Comparison of ENCODE assay signal across 19 cellular contexts in the genomic region with DNA sequence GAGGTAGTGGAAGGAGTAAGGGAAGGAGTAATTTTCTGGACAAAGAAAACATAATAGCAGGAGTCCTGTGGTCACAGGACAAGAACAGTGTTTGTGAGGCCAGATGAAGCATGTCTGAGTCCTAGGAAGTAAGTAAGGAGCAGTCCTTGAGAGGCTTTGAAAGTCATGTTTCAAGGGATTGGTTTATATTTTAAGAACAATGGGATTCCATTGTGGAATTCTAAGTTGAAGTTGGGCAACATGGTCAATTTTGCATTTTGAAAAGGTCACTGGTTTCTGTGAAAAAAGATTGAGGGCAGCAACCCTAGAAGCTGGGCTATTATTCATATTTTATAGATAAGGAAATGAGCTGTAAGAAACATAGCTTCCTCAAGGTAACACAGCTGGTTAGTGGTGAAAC. TPM values are rescaled to one million over a fixed set of nuclear protein-coding genes. Genes with fewer than 3 reads are reported as not detected.
DNase-seq lines count a peak whose midpoint lies in the region; ATAC-seq and TF ChIP-seq lines count a peak whose summit lies in the region.
"Had no signal": no experiment of that assay in that cellular context is flagged by ENCODE, and none has a peak within 500 bp of the region (broad histone marks: within the 10 kb centered on the region; RNA-seq: fewer than 3 reads in every experiment).

No MANE protein-coding gene starts in this region.

- no peak for TF ChIP-seq RAD21 in SK-N-SH (IDR thresholded peaks at IDR 0.05; ENCODE audit: low read length)

- DNase-seq in SK-N-SH (no peak), SK-MEL-5 (ENCODE audit: low read depth, low spot score) (peak; percentile 92), fibroblast of gingiva (ENCODE audit: low read depth) (peak; percentile 40), renal cortical epithelial cell (ENCODE audit: low read depth) (peak; percentile 57), NCI-H1048 (lab: John Stamatoyannopoulos, UW) (no peak), cerebellar cortex (ENCODE audit: low spot score) (no peak)
- DNase-seq: CD8-positive, alpha-beta T cell; DMS153; effector CD4-positive, alpha-beta T cell; NCI-H526 treated with DMSO at 0.1 percent for 48 hours; stimulated activated CD8-positive, alpha-beta memory T cell treated with anti-CD3 and anti-CD28 coated beads, Interleukin-4, amount 100 ng/mL, for 48 hours; upper lobe of left lung had no signal

- H3K4me2 ChIP-seq in SK-N-SH: no peak overlapping the region

- no peaks in the 10 kb centered on the region for H3K9me3 ChIP-seq in SK-N-SH
- H3K9me3 ChIP-seq: prostate gland, upper lobe of left lung had no signal

- H3F3A ChIP-seq in SK-N-SH (replicated peaks; ENCODE audit: insufficient read depth): peaks cover 4% of the 10 kb centered on the region

- in situ Hi-C loops in SK-MEL-5 (cut with HindIII; ENCODE audit: low pct_unique_long_range_greater_than_20kb, low sequenced_read_pairs): no loop called here

- no peaks in the 10 kb centered on the region for H3K27me3 ChIP-seq in SK-N-SH (ENCODE audit: insufficient read depth)
- H3K27me3 ChIP-seq: upper lobe of left lung had no signal

- H3K4me3 ChIP-seq in SK-N-SH (ENCODE audit: low read depth in 2 of 2, low read length in 1 of 2): no peak overlapping the region
- H3K4me3 ChIP-seq: lung, prostate gland, SK-N-MC, upper lobe of left lung had no signal

- H4K20me1 ChIP-seq in SK-N-SH (ENCODE audit: insufficient read depth): no peaks in the 10 kb centered on the region

- H3K9ac ChIP-seq in SK-N-SH: no peak overlapping the region

- no peaks in the 10 kb centered on the region for H3K79me2 ChIP-seq in SK-N-SH (ENCODE audit: insufficient read depth)

- CTCF ChIA-PET in SK-N-SH (lab: Yijun Ruan, JAX): interaction anchor here (0.7 to 4.3 kb wide), 13 partner anchors 9 to 195 kb away, joined by 3 to 21 read pairs (median 4); partner anchors contain the start of genes ENTPD7 and SLC25A28

- no peaks in the 10 kb centered on the region for H3K9me2 ChIP-seq in SK-N-SH

- H3K4me1 ChIP-seq in SK-N-SH (ENCODE audit: control insufficient read depth in 1 of 2, insufficient read depth in 2 of 2, low read depth in 1 of 2, low read length in 1 of 2): peaks cover 8 to 9% of the 10 kb centered on the region in 2 experiments; a peak in 3 of 4 replicates
- H3K4me1 ChIP-seq: prostate gland, upper lobe of left lung had no signal

- H2AFZ ChIP-seq in SK-N-SH (ENCODE audit: low read depth): peak overlapping the region; percentile 58; the same call in 1 of the 2 replicates

- no peak for TF ChIP-seq CTCF in SK-N-SH (IDR thresholded peaks at IDR 0.05)

- H3K36me3 ChIP-seq in SK-N-SH (replicated peaks in 1 of 2; ENCODE audit: control insufficient read depth in 1 of 2, insufficient read depth in 2 of 2, low read length in 1 of 2): no peaks in the 10 kb centered on the region
- H3K36me3 ChIP-seq: prostate gland, upper lobe of left lung had no signal

- 0 out of 4 replicates have a peak overlapping the region, but pooled peaks of 1 of the 2 experiments have one; percentile 30 for H3K27ac ChIP-seq in SK-N-SH (ENCODE audit: low read depth in 2 of 2, low read length in 1 of 2)
- H3K27ac ChIP-seq: 22Rv1, prostate gland, SK-N-MC, upper lobe of left lung had no signal

- no peak for TF ChIP-seq EP300 in SK-N-SH (IDR thresholded peaks at IDR 0.05; ENCODE audit: borderline replicate concordance in 1 of 2, low read depth in 1 of 2, low read length in 1 of 2)

- no peak for ATAC-seq in SK-N-SH treated with all-trans-retinoic acid at 6 μM for 48 hours
- ATAC-seq in activated CD4-positive, CD25-positive, alpha-beta regulatory T cell treated with anti-CD3 and anti-CD28 coated beads, Interleukin-2, amount 50 U/mL, for 24 hours: no peak
- ATAC-seq: activated T-helper 17 cell treated with anti-CD3 and anti-CD28 coated beads, Interleukin-2, amount 50 U/mL, for 72 hours; CD8-positive, alpha-beta T cell had no signal

- POLR2A ChIA-PET in SK-N-SH (lab: Yijun Ruan, JAX): no interaction called here

TF ChIP-seq in SK-N-SH, 30 proteins besides CTCF, POLR2A, EP300 and RAD21:
- TF ChIP-seq NFIC (IDR thresholded peaks at IDR 0.05; ENCODE audit: borderline replicate concordance): no peak
- TF ChIP-seq, protein P1, sequence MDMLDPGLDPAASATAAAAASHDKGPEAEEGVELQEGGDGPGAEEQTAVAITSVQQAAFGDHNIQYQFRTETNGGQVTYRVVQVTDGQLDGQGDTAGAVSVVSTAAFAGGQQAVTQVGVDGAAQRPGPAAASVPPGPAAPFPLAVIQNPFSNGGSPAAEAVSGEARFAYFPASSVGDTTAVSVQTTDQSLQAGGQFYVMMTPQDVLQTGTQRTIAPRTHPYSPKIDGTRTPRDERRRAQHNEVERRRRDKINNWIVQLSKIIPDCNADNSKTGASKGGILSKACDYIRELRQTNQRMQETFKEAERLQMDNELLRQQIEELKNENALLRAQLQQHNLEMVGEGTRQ (IDR thresholded peaks at IDR 0.05; ENCODE audit: borderline replicate concordance, low read depth, low read length): no peak
- no peak for TF ChIP-seq SIN3A (IDR thresholded peaks at IDR 0.05; ENCODE audit: borderline replicate concordance, low read depth, low read length)
- TF ChIP-seq, protein P2, sequence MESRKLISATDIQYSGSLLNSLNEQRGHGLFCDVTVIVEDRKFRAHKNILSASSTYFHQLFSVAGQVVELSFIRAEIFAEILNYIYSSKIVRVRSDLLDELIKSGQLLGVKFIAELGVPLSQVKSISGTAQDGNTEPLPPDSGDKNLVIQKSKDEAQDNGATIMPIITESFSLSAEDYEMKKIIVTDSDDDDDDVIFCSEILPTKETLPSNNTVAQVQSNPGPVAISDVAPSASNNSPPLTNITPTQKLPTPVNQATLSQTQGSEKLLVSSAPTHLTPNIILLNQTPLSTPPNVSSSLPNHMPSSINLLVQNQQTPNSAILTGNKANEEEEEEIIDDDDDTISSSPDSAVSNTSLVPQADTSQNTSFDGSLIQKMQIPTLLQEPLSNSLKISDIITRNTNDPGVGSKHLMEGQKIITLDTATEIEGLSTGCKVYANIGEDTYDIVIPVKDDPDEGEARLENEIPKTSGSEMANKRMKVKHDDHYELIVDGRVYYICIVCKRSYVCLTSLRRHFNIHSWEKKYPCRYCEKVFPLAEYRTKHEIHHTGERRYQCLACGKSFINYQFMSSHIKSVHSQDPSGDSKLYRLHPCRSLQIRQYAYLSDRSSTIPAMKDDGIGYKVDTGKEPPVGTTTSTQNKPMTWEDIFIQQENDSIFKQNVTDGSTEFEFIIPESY (IDR thresholded peaks at IDR 0.05; ENCODE audit: borderline replicate concordance, low read depth): no peak
- TF ChIP-seq CHD2 (IDR thresholded peaks at IDR 0.05; ENCODE audit: low read length, partially characterized antibody): no peak
- TF ChIP-seq RXRA (IDR thresholded peaks at IDR 0.05; ENCODE audit: borderline replicate concordance, low read depth): no peak
- no peak for TF ChIP-seq POLR2AphosphoS5 (IDR thresholded peaks at IDR 0.05; ENCODE audit: low read depth, low read length)
- no peak for TF ChIP-seq RFX5 (IDR thresholded peaks at IDR 0.05; ENCODE audit: low read length)

TF ChIP-seq in SK-N-SH treated with all-trans-retinoic acid at 6 μM for 48 hours, 23 proteins besides CTCF, POLR2A, EP300 and RAD21 (continues in another document):
- TF ChIP-seq, protein P3, sequence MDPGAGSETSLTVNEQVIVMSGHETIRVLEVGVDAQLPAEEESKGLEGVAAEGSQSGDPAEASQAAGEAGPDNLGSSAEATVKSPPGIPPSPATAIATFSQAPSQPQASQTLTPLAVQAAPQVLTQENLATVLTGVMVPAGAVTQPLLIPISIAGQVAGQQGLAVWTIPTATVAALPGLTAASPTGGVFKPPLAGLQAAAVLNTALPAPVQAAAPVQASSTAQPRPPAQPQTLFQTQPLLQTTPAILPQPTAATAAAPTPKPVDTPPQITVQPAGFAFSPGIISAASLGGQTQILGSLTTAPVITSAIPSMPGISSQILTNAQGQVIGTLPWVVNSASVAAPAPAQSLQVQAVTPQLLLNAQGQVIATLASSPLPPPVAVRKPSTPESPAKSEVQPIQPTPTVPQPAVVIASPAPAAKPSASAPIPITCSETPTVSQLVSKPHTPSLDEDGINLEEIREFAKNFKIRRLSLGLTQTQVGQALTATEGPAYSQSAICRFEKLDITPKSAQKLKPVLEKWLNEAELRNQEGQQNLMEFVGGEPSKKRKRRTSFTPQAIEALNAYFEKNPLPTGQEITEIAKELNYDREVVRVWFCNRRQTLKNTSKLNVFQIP (CRISPR knock-in tag; IDR thresholded peaks at IDR 0.05; ENCODE audit: borderline replicate concordance, low read depth): no peak
- no peak for TF ChIP-seq ISL1 (CRISPR knock-in tag; IDR thresholded peaks at IDR 0.05)

RNA-seq across cellular contexts. Expression of gene SLC25A28, which starts 10.8 kb away (rescaled TPM):
- 23.8 and 34.3 TPM in 2 replicates for polyA plus RNA-seq in SK-N-SH (2012; rRNA removed)
- 8.2 and 14.4 TPM in 2 replicates for polyA plus RNA-seq in SK-N-SH (2012; cell fraction: cytosol; rRNA removed)
- polyA plus RNA-seq in SK-N-SH (2012; cell fraction: nucleus; rRNA removed): 107 and 158 TPM in 2 replicates
- 14.6 and 14.7 TPM in 2 replicates for total RNA-seq in SK-MEL-5 (2014; rRNA removed; shearing (Covaris generic))
- 15.2 and 17.2 TPM in 2 replicates for polyA plus RNA-seq in SK-MEL-5 (2015; cell fraction: cytosol; rRNA removed)
- polyA plus RNA-seq in SK-MEL-5 (2015; cell fraction: nucleus; rRNA removed): 121 and 151 TPM in 2 replicates
- 8.0 and 12.9 TPM in 2 replicates for total RNA-seq in renal cortical epithelial cell

RNA-seq across cellular contexts. Expression of gene ENTPD7, which starts 28.3 kb away (rescaled TPM):
- 3.9 and 6.2 TPM in 2 replicates for polyA plus RNA-seq in SK-N-SH (2012; rRNA removed)
- polyA plus RNA-seq in SK-N-SH (2012; cell fraction: cytosol; rRNA removed): 4.5 and 5.3 TPM in 2 replicates
- polyA plus RNA-seq in SK-N-SH (2012; cell fraction: nucleus; rRNA removed): 3.5 and 5.6 TPM in 2 replicates
- 19.4 and 21.5 TPM in 2 replicates for total RNA-seq in SK-MEL-5 (2014; rRNA removed; shearing (Covaris generic))
- polyA plus RNA-seq in SK-MEL-5 (2015; cell fraction: cytosol; rRNA removed): 12.6 and 17.2 TPM in 2 replicates
- 5.4 and 8.4 TPM in 2 replicates for polyA plus RNA-seq in SK-MEL-5 (2015; cell fraction: nucleus; rRNA removed)
- 71.2 and 106 TPM in 2 replicates for total RNA-seq in renal cortical epithelial cell

Comparison
In these comparisons a context has a peak if more than half of its experiments do, and no peak if none do; other contexts are left out.
1. DNase-seq: peak in SK-MEL-5 (single experiment), fibroblast of gingiva (single experiment) and renal cortical epithelial cell (single experiment); none in SK-N-SH (single experiment), NCI-H1048 (single experiment) and cerebellar cortex (single experiment).